Comparison of ENCODE assay signal across 8 cellular contexts in the genomic region with DNA sequence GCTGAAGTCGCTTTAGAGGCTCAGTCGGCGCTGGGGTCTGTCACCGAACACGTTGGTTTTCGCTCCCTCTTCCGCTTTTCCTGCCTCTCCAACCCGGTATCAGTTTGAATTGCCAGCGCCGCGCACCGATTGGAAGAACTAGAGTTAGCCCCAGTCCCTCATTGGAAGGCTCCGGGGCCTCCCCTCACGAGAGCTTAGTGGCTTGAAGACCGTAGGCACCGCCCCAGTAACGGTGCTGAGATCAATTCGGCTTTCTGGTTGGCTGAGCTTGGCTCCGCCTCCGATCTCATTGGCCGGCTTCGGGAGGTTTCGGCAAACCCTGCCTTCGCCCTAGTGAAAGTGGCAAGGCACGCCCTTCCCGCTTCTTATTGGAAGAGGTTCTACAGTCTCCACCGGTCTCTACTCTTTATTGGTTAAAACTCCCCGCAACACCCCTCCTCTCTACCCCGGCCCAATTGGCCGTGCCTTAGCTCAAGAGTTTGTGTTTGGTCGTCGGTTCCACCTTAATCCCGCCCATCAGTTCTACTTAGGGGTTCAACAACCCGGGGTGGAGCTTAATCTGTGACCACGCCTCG. TPM values are rescaled to one million over a fixed set of nuclear protein-coding genes. Genes with fewer than 3 reads are reported as not detected.
DNase-seq lines count a peak whose midpoint lies in the region; ATAC-seq and TF ChIP-seq lines count a peak whose summit lies in the region.
"Not testable (repeated sequence)": the region's sequence is repeated elsewhere in the genome, so short reads cannot be mapped to it uniquely, and the experiment has no call there.

A gene (minus strand): TSS at position 51 of the 575 bp plus-strand sequence. CDS start 814 bp downstream, outside the sequence.

- not testable (repeated sequence) for TF ChIP-seq POLR2A in uterus (IDR thresholded peaks at IDR 0.05)

- not testable (repeated sequence) for H3K36me3 ChIP-seq in uterus

- H3K4me3 ChIP-seq in uterus: peak within 1 kb of the TSS; percentile 56 to 71

- TF ChIP-seq CTCF in uterus (IDR thresholded peaks at IDR 0.05): not testable (repeated sequence)

- DNase-seq in NCI-H2029 treated with DMSO at 0.1 percent for 48 hours (lab: John Stamatoyannopoulos, UW) (peak; percentile 91), amniotic stem cell (lab: John Stamatoyannopoulos, UW) (peak; percentile 98), left ventricle myocardium superior (peak; percentile 96), putamen (ENCODE audit: low spot score) (peak; percentile 100), uterus (peak; percentile 98 to 99)

- intact Hi-C loops in T-helper 2 cell treated with Interferon-gamma antibody and Interleukin-4, amounts not matched to agents 100 ng/mL and 5 ng/mL, for 36 hours (cut with micrococcal nuclease); left ventricle myocardium superior (cut with micrococcal nuclease); uterus (cut with DNase I; ENCODE audit: low total_unique reads): not testable (repeated sequence)

- H3K27me3 ChIP-seq in uterus: not testable (repeated sequence)

- H3K27ac ChIP-seq in uterus: peak within 1 kb of the TSS; percentile 83 to 93

- ATAC-seq in GM18519 (IDR thresholded peaks at IDR 0.05; ENCODE audit: low FRiP score, unreplicated experiment) (peak; percentile 80), HG03060 (IDR thresholded peaks at IDR 0.05; ENCODE audit: low read depth, unreplicated experiment) (peak; percentile 91), left ventricle myocardium superior (peak; percentile 87)

- not testable (repeated sequence) for H3K4me1 ChIP-seq in uterus

- not testable (repeated sequence) for H3K9me3 ChIP-seq in uterus

RNA-seq across cellular contexts. Expression of the gene that starts here (rescaled TPM):
- 20.6 and 27.6 TPM in 2 replicates for total RNA-seq in T-helper 2 cell treated with Interferon-gamma antibody and Interleukin-4, amounts not matched to agents 100 ng/mL and 5 ng/mL, for 36 hours
- total RNA-seq in left ventricle myocardium superior (1.5 TPM), uterus (1 to 10 TPM in 1 of 4 donors, under 1 TPM in 1, not detected in 2; 0.29 to 2.7 TPM)

Comparison
In these comparisons a context has a peak if more than half of its experiments do, and no peak if none do; other contexts are left out.
1. Peak in every context shown above with its lines: DNase-seq, ATAC-seq, H3K4me3 ChIP-seq and H3K27ac ChIP-seq.